25 cellular contexts compared by ENCODE assay signal in genomic region chr1:55717111-55717510, GRCh38.
DNase-seq lines count a peak whose midpoint lies in the region; ATAC-seq and TF ChIP-seq lines count a peak whose summit lies in the region.
"Had no signal": no experiment of that assay in that cellular context is flagged by ENCODE, and none has a peak within 500 bp of the region (broad histone marks: within the 10 kb centered on the region; RNA-seq: fewer than 3 reads in every experiment).

No MANE protein-coding gene starts in this region.

- peak overlapping the region; percentile 100; the same call in 1 of the 2 replicates for H4K5ac ChIP-seq in IMR-90 (ENCODE audit: low read depth, low read length)

- POLR2A ChIA-PET in IMR-90 (lab: Charles Lee; ENCODE audit: unreplicated experiment), result interaction anchor here (0.5 to 0.7 kb wide), 2 partner anchors 8 to 25 kb away, joined by 3 read pairs; no protein-coding TSS in a partner anchor

- no peaks in the 10 kb centered on the region for H3K27me3 Mint-ChIP-seq in chondrocyte (ENCODE audit: low read depth)

- TF ChIP-seq RAD21 in IMR-90 (IDR thresholded peaks at IDR 0.05; ENCODE audit: low read length), result no peak

- TF ChIP-seq POLR2A in IMR-90 (IDR thresholded peaks at IDR 0.05; ENCODE audit: low read depth, low read length) (no peak), vagina (IDR thresholded peaks at IDR 0.05) (no peak)

- H2AK9ac ChIP-seq in IMR-90 (replicated peaks; ENCODE audit: low read depth, low read length, poor library complexity), result no peak overlapping the region

- H3K18ac ChIP-seq in IMR-90 (ENCODE audit: low read depth, low read length) (peak overlapping the region; percentile 98), mesenchymal stem cell (ENCODE audit: low read depth in 1 of 2, low read length in 2 of 2) (no peak overlapping the region)

- H3K27ac ChIP-seq in IMR-90 (ENCODE audit: insufficient read depth, low read length) (peak overlapping the region; percentile 97), mesenchymal stem cell (ENCODE audit: low read length, poor library complexity, severe bottlenecking) (no peak overlapping the region), vagina (peak overlapping the region; percentile 82)
- H3K27ac ChIP-seq: HL-60 had no signal

- H3K9ac ChIP-seq in IMR-90 (ENCODE audit: low read depth, low read length) (no peak overlapping the region), mesenchymal stem cell (ENCODE audit: low read length) (peak overlapping the region; percentile 72)

- H3K9me3 ChIP-seq in IMR-90 (ENCODE audit: control insufficient read depth, insufficient read depth, low read length), result no peaks in the 10 kb centered on the region
- no peaks in the 10 kb centered on the region for H3K9me3 ChIP-seq in mesenchymal stem cell (ENCODE audit: control insufficient read depth, low read length)
- H3K9me3 ChIP-seq in vagina, result no peaks in the 10 kb centered on the region
- H3K9me3 ChIP-seq: Peyer's patch, tibial nerve had no signal

- DNase-seq in IMR-90 (peak; percentile 83), chondrocyte (ENCODE audit: low spot score) (no peak), mesenchymal stem cell (peak; percentile 61), vagina (ENCODE audit: extremely low spot score in 2 of 2) (no peak), NCI-H510A (lab: John Stamatoyannopoulos, UW) (no peak), retina (no peak)
- no peak for DNase-seq in activated naive CD4-positive, alpha-beta T cell treated with anti-CD3 and anti-CD28 coated beads, Interleukin-2, amount 50 U/mL, for 16 hours
- DNase-seq: activated B cell treated with CpG ODN at 0.5 μM for 24 hours; activated CD4-positive, alpha-beta T cell treated with anti-CD3 and anti-CD28 coated beads, Interleukin-2, amount 50 U/mL, for 1 hour; activated naive CD4-positive, alpha-beta T cell treated with anti-CD3 and anti-CD28 coated beads for 36 hours; amniotic stem cell; C1 segment of cervical spinal cord; Calu3; cortex of kidney; DMS79 treated with DMSO at 0.1 percent for 48 hours; MV-4-11; naive thymus-derived CD4-positive, alpha-beta T cell; nucleus accumbens; Peyer's patch; SHP77 treated with DMSO at 0.1 percent for 48 hours had no signal

- H3K27ac Mint-ChIP-seq in chondrocyte (ENCODE audit: unreplicated experiment), result peak overlapping the region; percentile 87
- H3K27ac Mint-ChIP-seq: activated B cell treated with CpG ODN at 0.5 μM for 24 hours; activated naive CD4-positive, alpha-beta T cell treated with anti-CD3 and anti-CD28 coated beads for 36 hours; naive thymus-derived CD4-positive, alpha-beta T cell; stimulated activated naive CD8-positive, alpha-beta T cell treated with anti-CD3 and anti-CD28 coated beads, Interleukin-15, Interleukin-2, amounts not matched to agents 100 ng/mL and 50 ng/mL, for 24 hours had no signal

- H2BK12ac ChIP-seq in mesenchymal stem cell (ENCODE audit: low read length in 2 of 2), result no peak overlapping the region

- peak overlapping the region; percentile 96 for H3K56ac ChIP-seq in IMR-90 (ENCODE audit: extremely low read depth, insufficient read depth, low read length)

- peak overlapping the region; percentile 98 to 99 for H4K8ac ChIP-seq in IMR-90 (ENCODE audit: low read depth in 2 of 2, low read length in 2 of 2)
- H4K8ac ChIP-seq in mesenchymal stem cell (ENCODE audit: low read length), result no peak overlapping the region

- 0% methylated on average over 1 of the region's 3 CpGs; no CpG with 5 or more reads in 1 of the 2 experiments for WGBS in IMR-90 (ENCODE audit: extremely low coverage in 2 of 2, insufficient read length in 1 of 2), 2 experiments
- WGBS in mesenchymal stem cell, result 55% methylated on average over 3 of the region's 3 CpGs

- H2AK5ac ChIP-seq in IMR-90 (ENCODE audit: low read depth, low read length), result peak overlapping the region; percentile 88
- H2AK5ac ChIP-seq in mesenchymal stem cell (ENCODE audit: low read length, severe bottlenecking), result no peak overlapping the region

- peaks cover 27% of the 10 kb centered on the region for H3K9me1 ChIP-seq in IMR-90 (ENCODE audit: insufficient read depth, low read length)

- H2BK5ac ChIP-seq in IMR-90 (ENCODE audit: low read depth, low read length, poor library complexity, severe bottlenecking) (peak overlapping the region; percentile 99), mesenchymal stem cell (ENCODE audit: low read depth, low read length, poor library complexity, severe bottlenecking) (no peak overlapping the region)

- peak overlapping the region; percentile 100 for H2BK20ac ChIP-seq in IMR-90 (ENCODE audit: low read depth, low read length)

- H3K23ac ChIP-seq in IMR-90 (ENCODE audit: low read depth, low read length) (peak overlapping the region; percentile 100), mesenchymal stem cell (ENCODE audit: low read length in 2 of 2) (no peak overlapping the region)

- H3K4ac ChIP-seq in IMR-90 (ENCODE audit: low read depth, low read length) (peak overlapping the region; percentile 100), mesenchymal stem cell (ENCODE audit: low read depth in 1 of 2, low read length in 2 of 2) (no peak overlapping the region)

- no peaks in the 10 kb centered on the region for H3K36me3 Mint-ChIP-seq in chondrocyte (ENCODE audit: low read depth)
- H3K36me3 Mint-ChIP-seq: mesothelial cell of epicardium; naive thymus-derived CD4-positive, alpha-beta T cell had no signal

- H3K4me1 ChIP-seq in IMR-90 (ENCODE audit: control insufficient read depth, insufficient read depth, low read length), result peaks cover 35% of the 10 kb centered on the region
- H3K4me1 ChIP-seq in mesenchymal stem cell (ENCODE audit: control insufficient read depth, insufficient read depth, low read depth, low read length), result peaks cover 7% of the 10 kb centered on the region
- peaks cover 28% of the 10 kb centered on the region for H3K4me1 ChIP-seq in vagina

- peak overlapping the region; percentile 78 for H3K14ac ChIP-seq in IMR-90 (replicated peaks; ENCODE audit: low read depth, low read length)
- H3K14ac ChIP-seq in mesenchymal stem cell (ENCODE audit: low read length in 2 of 2), result no peak overlapping the region

- H3K27me3 ChIP-seq in IMR-90 (ENCODE audit: control insufficient read depth, insufficient read depth, low read length), result no peaks in the 10 kb centered on the region
- H3K27me3 ChIP-seq in mesenchymal stem cell (ENCODE audit: control insufficient read depth in 1 of 2, insufficient read depth in 1 of 2, low read length in 2 of 2), result no peaks in the 10 kb centered on the region
- no peaks in the 10 kb centered on the region for H3K27me3 ChIP-seq in vagina
- H3K27me3 ChIP-seq: Peyer's patch, tibial nerve had no signal

- no peak overlapping the region for H3K4me3 Mint-ChIP-seq in chondrocyte (ENCODE audit: unreplicated experiment)
- H3K4me3 Mint-ChIP-seq: activated B cell treated with CpG ODN at 0.5 μM for 24 hours; activated naive CD4-positive, alpha-beta T cell treated with anti-CD3 and anti-CD28 coated beads for 36 hours; mesothelial cell of epicardium; naive thymus-derived CD4-positive, alpha-beta T cell; stimulated activated naive CD8-positive, alpha-beta T cell treated with anti-CD3 and anti-CD28 coated beads, Interleukin-15, Interleukin-2, amounts not matched to agents 100 ng/mL and 50 ng/mL, for 24 hours had no signal

- intact Hi-C loops in IMR-90 (cut with micrococcal nuclease) (loop anchor here (5.0 to 10.0 kb wide), 3 partner anchors 210 to 768 kb away; no protein-coding TSS in a partner anchor), vagina (cut with DNase I) (no loop called here)

- H3K79me1 ChIP-seq in IMR-90 (ENCODE audit: low read depth in 1 of 2, low read length in 2 of 2) (0 out of 4 replicates have a peak, but pooled peaks cover 0 to 6% of the 10 kb centered on the region in 2 experiments), mesenchymal stem cell (replicated peaks; ENCODE audit: low read length, poor library complexity, severe bottlenecking) (no peaks in the 10 kb centered on the region)

- no peaks in the 10 kb centered on the region for H4K20me1 ChIP-seq in IMR-90 (ENCODE audit: insufficient read depth, low read length)

- no peaks in the 10 kb centered on the region for H3K9me3 Mint-ChIP-seq in chondrocyte (ENCODE audit: low read depth)
- H3K9me3 Mint-ChIP-seq: activated B cell treated with CpG ODN at 0.5 μM for 24 hours; activated naive CD4-positive, alpha-beta T cell treated with anti-CD3 and anti-CD28 coated beads for 36 hours; mesothelial cell of epicardium; stimulated activated naive CD8-positive, alpha-beta T cell treated with anti-CD3 and anti-CD28 coated beads, Interleukin-15, Interleukin-2, amounts not matched to agents 100 ng/mL and 50 ng/mL, for 24 hours had no signal

- H3K4me1 Mint-ChIP-seq in chondrocyte (ENCODE audit: low read depth), result peaks cover 49% of the 10 kb centered on the region
- H3K4me1 Mint-ChIP-seq: activated B cell treated with CpG ODN at 0.5 μM for 24 hours; naive thymus-derived CD4-positive, alpha-beta T cell had no signal

- no peak for TF ChIP-seq CTCF in IMR-90 (conservative IDR thresholded peaks at IDR 0.05; ENCODE audit: low read depth, low read length)
- TF ChIP-seq CTCF in chondrocyte (IDR thresholded peaks at IDR 0.05), result no peak
- no peak for TF ChIP-seq CTCF in vagina (IDR thresholded peaks at IDR 0.05)

- CTCF ChIA-PET in IMR-90 (lab: Yijun Ruan, JAX), result interaction anchor here (0.5 to 1.2 kb wide), 2 partner anchors 13 to 138 kb away, joined by 3 read pairs; no protein-coding TSS in a partner anchor

- no TSS peak for BruUV-seq in IMR-90 (replicated peaks; lab: Mats Ljungman, UMichigan)

- dilution Hi-C loops in IMR-90 (cut with HindIII; ENCODE audit: low sequenced_read_pairs, unreplicated experiment), result no loop called here

- peak overlapping the region; percentile 98; the same call in 2 of the 3 replicates for H2BK15ac ChIP-seq in IMR-90 (ENCODE audit: low read depth, low read length)
- H2BK15ac ChIP-seq in mesenchymal stem cell (ENCODE audit: low read depth, poor library complexity, severe bottlenecking), result no peak overlapping the region

- H3K4me2 ChIP-seq in IMR-90 (ENCODE audit: low read depth, low read length) (no peak overlapping the region), mesenchymal stem cell (ENCODE audit: low read length, poor library complexity, severe bottlenecking) (no peak overlapping the region)

- H4K91ac ChIP-seq in IMR-90 (ENCODE audit: insufficient read depth, low read depth, low read length), result peak overlapping the region; percentile 95
- H4K91ac ChIP-seq in mesenchymal stem cell (ENCODE audit: low read length), result no peak overlapping the region

- H2AFZ ChIP-seq in IMR-90 (replicated peaks; ENCODE audit: low read length, poor library complexity) (no peak overlapping the region), mesenchymal stem cell (ENCODE audit: low read depth, low read length) (no peak overlapping the region)

- H3K36me3 ChIP-seq in IMR-90 (ENCODE audit: control insufficient read depth, insufficient read depth, low read length) (no peaks in the 10 kb centered on the region), mesenchymal stem cell (ENCODE audit: control insufficient read depth in 1 of 2, insufficient read depth in 2 of 2, low read depth in 1 of 2, low read length in 2 of 2) (no peaks in the 10 kb centered on the region), vagina (no peaks in the 10 kb centered on the region)
- H3K36me3 ChIP-seq: Peyer's patch, tibial nerve had no signal

- H2BK120ac ChIP-seq in IMR-90 (ENCODE audit: low read depth, low read length), result peak overlapping the region; percentile 100
- H2BK120ac ChIP-seq in mesenchymal stem cell (ENCODE audit: low read depth, low read length), result no peak overlapping the region

- in situ Hi-C loops in IMR-90 (cut with MboI; ENCODE audit: low sequenced_read_pairs), result no loop called here

- ATAC-seq in IMR-90 (ENCODE audit: low read depth), result peak; percentile 25
- ATAC-seq: naive thymus-derived CD4-positive, alpha-beta T cell had no signal

- H3K4me3 ChIP-seq in IMR-90 (ENCODE audit: insufficient read depth, low read depth, low read length) (no peak overlapping the region), mesenchymal stem cell (ENCODE audit: insufficient read depth in 1 of 2, low read depth in 1 of 2, low read length in 2 of 2) (no peak overlapping the region), vagina (no peak overlapping the region)
- H3K4me3 ChIP-seq: Peyer's patch, skin epidermis, tibial nerve had no signal

Comparison
In these comparisons a context has a peak if more than half of its experiments do, and no peak if none do; other contexts are left out.
1. DNase-seq: peak in IMR-90 (single experiment) and mesenchymal stem cell (single experiment); none in chondrocyte (single experiment), vagina (0 of 2), activated naive CD4-positive, alpha-beta T cell treated with anti-CD3 and anti-CD28 coated beads, Interleukin-2, amount 50 U/mL, for 16 hours (single experiment), NCI-H510A (single experiment) and retina (single experiment).